Comparison of ENCODE assay signal across 24 cellular contexts in genomic region chr15:29917600-29918597, GRCh38.
A peak's percentile ranks its signal among the peaks of the same experiment; 100 is the strongest.
DNase-seq lines count a peak whose midpoint lies in the region; ATAC-seq, FAIRE-seq and TF ChIP-seq lines count a peak whose summit lies in the region.
"Had no signal": no experiment of that assay in that cellular context is flagged by ENCODE, and none has a peak within 500 bp of the region (broad histone marks: within the 10 kb centered on the region; RNA-seq: fewer than 3 reads in every experiment).

No MANE protein-coding gene starts in this region.

- H3K4me3 ChIP-seq in A549 (no peak overlapping the region), HEK293 (ENCODE audit: low read depth, low read length) (no peak overlapping the region), bronchial epithelial cell (ENCODE audit: low read depth, low read length) (no peak overlapping the region), HAP-1 (no peak overlapping the region)
- H3K4me3 ChIP-seq: adrenal gland, cardiac muscle cell, GM12878, MG63 had no signal

- peak; percentile 80 for FAIRE-seq in A549 (lab: Jason Lieb, UNC)
- FAIRE-seq in bronchial epithelial cell (lab: Jason Lieb, UNC) = no peak
- FAIRE-seq: endometrium, GM12878 had no signal

- 0 out of 5 replicates have a peak, but pooled peaks of 1 of the 2 experiments have one; percentile 14 for TF ChIP-seq RAD21 in A549 (conservative IDR thresholded peaks at IDR 0.05 in 1 of 2, IDR thresholded peaks at IDR 0.05 in 1 of 2)

- peak; percentile 36 to 37 for ATAC-seq in A549
- ATAC-seq: activated T-cell treated with anti-CD3 and anti-CD28 coated beads, Interleukin-2, amount 50 U/mL, for 4 hours; GM12878; left ventricle myocardium superior had no signal

- TF ChIP-seq CTCF in A549 (IDR thresholded peaks at IDR 0.05) (no peak), HEK293 (tag by site-specific recombination; IDR thresholded peaks at IDR 0.05) (no peak), bronchial epithelial cell (IDR thresholded peaks at IDR 0.05; ENCODE audit: insufficient read depth, low read length, severe bottlenecking) (no peak)

- POLR2A ChIA-PET in A549 (lab: Yijun Ruan, JAX) = interaction anchor here (1.0 to 1.7 kb wide), 2 partner anchors 95 to 97 kb away, joined by 3 to 8 read pairs; no protein-coding TSS in a partner anchor
- POLR2A ChIA-PET in HEK293 (lab: Yijun Ruan, JAX) = no interaction called here

- H3K4me2 ChIP-seq in A549 = peak overlapping the region; percentile 65

- in situ Hi-C loops in HAP-1 (cut with MboI; ENCODE audit: low sequenced_read_pairs) = no loop called here

- no peaks in the 10 kb centered on the region for H3K9me3 ChIP-seq in A549
- no peaks in the 10 kb centered on the region for H3K9me3 ChIP-seq in HEK293 (ENCODE audit: control insufficient read depth, insufficient read depth, low read depth, low read length)
- H3K9me3 ChIP-seq in HAP-1 = no peaks in the 10 kb centered on the region
- H3K9me3 ChIP-seq: adrenal gland, MG63 had no signal

- no peak for TF ChIP-seq POLR2A in A549 (IDR thresholded peaks at IDR 0.05; ENCODE audit: low read length)

- CTCF ChIA-PET in A549 (lab: Yijun Ruan, JAX) = interaction anchor here (1.0 to 3.0 kb wide), 4 partner anchors 8 to 156 kb away, joined by 4 to 29 read pairs (median 5); no protein-coding TSS in a partner anchor
- CTCF ChIA-PET in HEK293 (lab: Yijun Ruan, JAX) = interaction anchor here (2.1 kb wide), 1 partner anchor 8 kb away, joined by 11 read pairs; no protein-coding TSS in a partner anchor

- TF ChIP-seq EP300 in A549 (IDR thresholded peaks at IDR 0.05) = peak in 1 of 2 experiments; percentile 41; a peak in 1 of 5 replicates

- H3K4me1 ChIP-seq in A549 (peaks cover 79% of the 10 kb centered on the region), HEK293 (ENCODE audit: control insufficient read depth, insufficient read depth, low read length) (peaks cover 17% of the 10 kb centered on the region), HAP-1 (peaks cover 5% of the 10 kb centered on the region; the same call in 1 of the 2 replicates)

- peak in 1 of 2 experiments; percentile 56 for DNase-seq in A549 (ENCODE audit: low read depth in 1 of 2, low spot score in 1 of 2)
- peak; percentile 57 for DNase-seq in bronchial epithelial cell (ENCODE audit: low read depth)
- DNase-seq in hepatic stellate cell (ENCODE audit: low spot score) = peak; percentile 66
- no peak for DNase-seq in hippocampal formation (lab: John Stamatoyannopoulos, UW)
- DNase-seq in NOMO-1 (lab: John Stamatoyannopoulos, UW; ENCODE audit: unreplicated experiment in 2 of 2) = no peak
- no peak for DNase-seq in NCI-H1105 (lab: John Stamatoyannopoulos, UW)
- DNase-seq in HAP-1 (ENCODE audit: low spot score in 2 of 2) = no peak
- DNase-seq: activated CD4-positive, alpha-beta T cell treated with anti-CD3 and anti-CD28 coated beads for 48 hours; activated T-cell treated with anti-CD3 and anti-CD28 coated beads, Interleukin-2, amount 50 U/mL, for 4 hours; adrenal gland; DMS79 treated with DMSO at 0.1 percent for 48 hours; foreskin melanocyte; H7; hypothalamus; left ventricle myocardium superior; MG63; NCI-H1417; NCI-H2081 treated with DMSO at 0.1 percent for 48 hours; NCI-H774 had no signal

- peak overlapping the region; percentile 36 to 57 for H3K27ac ChIP-seq in A549
- H3K27ac ChIP-seq in HEK293 (ENCODE audit: extremely low read depth, low read depth, low read length) = no peak overlapping the region
- H3K27ac ChIP-seq: adrenal gland, cardiac muscle cell, VCaP had no signal

- WGBS in A549 (ENCODE audit: missing lambda C conversion rate) = 66% methylated on average over 11 of the region's 11 CpGs

- H3K36me3 ChIP-seq in HEK293 (ENCODE audit: control insufficient read depth in 2 of 2, insufficient read depth in 1 of 2, low read length in 2 of 2) = no peaks in the 10 kb centered on the region
- no peaks in the 10 kb centered on the region for H3K36me3 ChIP-seq in bronchial epithelial cell (ENCODE audit: control insufficient read depth, insufficient read depth, low read length)
- H3K36me3 ChIP-seq in HAP-1 (replicated peaks) = no peaks in the 10 kb centered on the region
- H3K36me3 ChIP-seq: adrenal gland, cardiac muscle cell, MG63 had no signal

- no peaks in the 10 kb centered on the region for H3K27me3 ChIP-seq in bronchial epithelial cell (ENCODE audit: control insufficient read depth, insufficient read depth, low read length)
- H3K27me3 ChIP-seq in HAP-1 (ENCODE audit: low read depth) = no peaks in the 10 kb centered on the region
- H3K27me3 ChIP-seq: adrenal gland, cardiac muscle cell, MG63 had no signal

TF ChIP-seq in A549, 52 proteins besides CTCF, POLR2A, EP300 and RAD21 (continues in another document):
- TF ChIP-seq RARB (CRISPR knock-in tag; IDR thresholded peaks at IDR 0.05) (no peak), HOXA7 (CRISPR knock-in tag; IDR thresholded peaks at IDR 0.05) (no peak), KDM1A (IDR thresholded peaks at IDR 0.05; ENCODE audit: low read depth) (no peak), FOXS1 (CRISPR knock-in tag; IDR thresholded peaks at IDR 0.05) (no peak), JUNB (IDR thresholded peaks at IDR 0.05) (peak; percentile 83), GATA3 (IDR thresholded peaks at IDR 0.05; ENCODE audit: borderline replicate concordance) (peak; percentile 24; the same call in 1 of the 2 replicates), HES2 (IDR thresholded peaks at IDR 0.05) (0 out of 2 replicates have a peak, but pooled peaks have one; percentile 34), SREBF2 (IDR thresholded peaks at IDR 0.05) (no peak)
- TF ChIP-seq, protein P1, sequence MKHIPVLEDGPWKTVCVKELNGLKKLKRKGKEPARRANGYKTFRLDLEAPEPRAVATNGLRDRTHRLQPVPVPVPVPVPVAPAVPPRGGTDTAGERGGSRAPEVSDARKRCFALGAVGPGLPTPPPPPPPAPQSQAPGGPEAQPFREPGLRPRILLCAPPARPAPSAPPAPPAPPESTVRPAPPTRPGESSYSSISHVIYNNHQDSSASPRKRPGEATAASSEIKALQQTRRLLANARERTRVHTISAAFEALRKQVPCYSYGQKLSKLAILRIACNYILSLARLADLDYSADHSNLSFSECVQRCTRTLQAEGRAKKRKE (CRISPR knock-in tag; IDR thresholded peaks at IDR 0.05; ENCODE audit: low read depth) = no peak
- TF ChIP-seq, protein P2, sequence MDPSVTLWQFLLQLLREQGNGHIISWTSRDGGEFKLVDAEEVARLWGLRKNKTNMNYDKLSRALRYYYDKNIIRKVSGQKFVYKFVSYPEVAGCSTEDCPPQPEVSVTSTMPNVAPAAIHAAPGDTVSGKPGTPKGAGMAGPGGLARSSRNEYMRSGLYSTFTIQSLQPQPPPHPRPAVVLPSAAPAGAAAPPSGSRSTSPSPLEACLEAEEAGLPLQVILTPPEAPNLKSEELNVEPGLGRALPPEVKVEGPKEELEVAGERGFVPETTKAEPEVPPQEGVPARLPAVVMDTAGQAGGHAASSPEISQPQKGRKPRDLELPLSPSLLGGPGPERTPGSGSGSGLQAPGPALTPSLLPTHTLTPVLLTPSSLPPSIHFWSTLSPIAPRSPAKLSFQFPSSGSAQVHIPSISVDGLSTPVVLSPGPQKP (IDR thresholded peaks at IDR 0.05; ENCODE audit: low read depth, low read length) = no peak

TF ChIP-seq in HEK293, 187 proteins besides CTCF, POLR2A, EP300 and RAD21:
- TF ChIP-seq ZNF529 (tag by site-specific recombination; IDR thresholded peaks at IDR 0.05; ENCODE audit: insufficient replicate concordance) (no peak), SCRT2 (tag by site-specific recombination; IDR thresholded peaks at IDR 0.05) (no peak), REPIN1 (tag by site-specific recombination; IDR thresholded peaks at IDR 0.05; ENCODE audit: low read depth) (no peak), ZNF133 (tag by site-specific recombination; IDR thresholded peaks at IDR 0.05) (no peak)
- TF ChIP-seq, protein P3, sequence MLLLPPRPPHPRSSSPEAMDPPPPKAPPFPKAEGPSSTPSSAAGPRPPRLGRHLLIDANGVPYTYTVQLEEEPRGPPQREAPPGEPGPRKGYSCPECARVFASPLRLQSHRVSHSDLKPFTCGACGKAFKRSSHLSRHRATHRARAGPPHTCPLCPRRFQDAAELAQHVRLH (tag by site-specific recombination; IDR thresholded peaks at IDR 0.05) = no peak
- TF ChIP-seq, protein P4, sequence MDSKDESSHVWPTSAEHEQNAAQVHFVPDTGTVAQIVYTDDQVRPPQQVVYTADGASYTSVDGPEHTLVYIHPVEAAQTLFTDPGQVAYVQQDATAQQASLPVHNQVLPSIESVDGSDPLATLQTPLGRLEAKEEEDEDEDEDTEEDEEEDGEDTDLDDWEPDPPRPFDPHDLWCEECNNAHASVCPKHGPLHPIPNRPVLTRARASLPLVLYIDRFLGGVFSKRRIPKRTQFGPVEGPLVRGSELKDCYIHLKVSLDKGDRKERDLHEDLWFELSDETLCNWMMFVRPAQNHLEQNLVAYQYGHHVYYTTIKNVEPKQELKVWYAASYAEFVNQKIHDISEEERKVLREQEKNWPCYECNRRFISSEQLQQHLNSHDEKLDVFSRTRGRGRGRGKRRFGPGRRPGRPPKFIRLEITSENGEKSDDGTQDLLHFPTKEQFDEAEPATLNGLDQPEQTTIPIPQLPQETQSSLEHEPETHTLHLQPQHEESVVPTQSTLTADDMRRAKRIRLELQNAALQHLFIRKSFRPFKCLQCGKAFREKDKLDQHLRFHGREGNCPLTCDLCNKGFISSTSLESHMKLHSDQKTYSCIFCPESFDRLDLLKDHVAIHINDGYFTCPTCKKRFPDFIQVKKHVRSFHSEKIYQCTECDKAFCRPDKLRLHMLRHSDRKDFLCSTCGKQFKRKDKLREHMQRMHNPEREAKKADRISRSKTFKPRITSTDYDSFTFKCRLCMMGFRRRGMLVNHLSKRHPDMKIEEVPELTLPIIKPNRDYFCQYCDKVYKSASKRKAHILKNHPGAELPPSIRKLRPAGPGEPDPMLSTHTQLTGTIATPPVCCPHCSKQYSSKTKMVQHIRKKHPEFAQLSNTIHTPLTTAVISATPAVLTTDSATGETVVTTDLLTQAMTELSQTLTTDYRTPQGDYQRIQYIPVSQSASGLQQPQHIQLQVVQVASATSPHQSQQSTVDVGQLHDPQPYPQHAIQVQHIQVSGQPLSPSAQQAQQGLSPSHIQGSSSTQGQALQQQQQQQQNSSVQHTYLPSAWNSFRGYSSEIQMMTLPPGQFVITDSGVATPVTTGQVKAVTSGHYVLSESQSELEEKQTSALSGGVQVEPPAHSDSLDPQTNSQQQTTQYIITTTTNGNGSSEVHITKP (tag by site-specific recombination; IDR thresholded peaks at IDR 0.05) = peak; percentile 80

Comparison
In these comparisons a context has a peak if more than half of its experiments do, and no peak if none do; other contexts are left out.
1. DNase-seq: peak in bronchial epithelial cell (single experiment) and hepatic stellate cell (single experiment); none in hippocampal formation (0 of 2), NOMO-1 (0 of 2), NCI-H1105 (single experiment) and HAP-1 (0 of 2).